1 cellular context compared by ENCODE assay signal in the genomic region with DNA sequence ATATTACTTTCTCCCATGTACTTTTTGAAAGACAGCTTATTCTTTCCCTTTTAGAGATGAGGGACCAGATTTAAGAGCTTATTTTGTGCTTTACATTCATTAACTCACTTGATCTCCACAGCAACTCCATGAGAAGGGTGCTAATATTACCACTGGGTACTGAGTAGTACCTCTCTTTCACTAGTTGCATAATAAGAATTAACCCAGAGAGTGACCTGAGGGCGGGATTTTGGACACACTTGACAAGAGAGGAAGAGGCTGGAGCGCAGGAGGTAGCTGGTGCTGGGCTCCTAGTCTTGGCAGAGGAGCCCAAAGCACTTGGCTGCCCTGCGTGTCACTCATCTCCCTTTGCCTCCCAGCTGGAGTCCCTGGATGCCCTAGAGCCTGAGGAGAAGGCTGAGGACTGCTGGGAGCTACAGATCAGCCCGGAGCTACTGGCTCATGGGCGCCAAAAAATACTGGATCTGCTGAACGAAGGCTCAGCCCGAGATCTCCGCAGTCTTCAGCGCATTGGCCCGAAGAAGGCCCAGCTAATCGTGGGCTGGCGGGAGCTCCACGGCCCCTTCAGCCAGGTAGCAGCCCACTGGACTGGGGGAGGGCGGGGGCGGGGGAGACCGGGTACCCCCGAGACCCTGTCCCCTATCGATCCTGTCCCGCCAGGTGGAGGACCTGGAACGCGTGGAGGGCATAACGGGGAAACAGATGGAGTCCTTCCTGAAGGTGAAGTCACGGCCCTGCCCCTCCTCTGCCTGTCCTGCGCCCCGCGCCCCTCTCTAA.
A peak's percentile ranks its signal among the peaks of the same experiment; 100 is the strongest.
TF ChIP-seq lines count a peak whose summit lies in the region.

No MANE protein-coding gene starts in this region.

TF ChIP-seq in HCT116, 20 proteins besides CTCF, POLR2A, EP300 and RAD21:
- TF ChIP-seq CEBPB (IDR thresholded peaks at IDR 0.05; ENCODE audit: low read depth), result no peak
- TF ChIP-seq POLR2AphosphoS5 (IDR thresholded peaks at IDR 0.05; ENCODE audit: low read depth, low read length), result peak; percentile 20; the same call in 1 of the 2 replicates
